Comparison of ENCODE assay signal across 1 cellular context in the genomic region with DNA sequence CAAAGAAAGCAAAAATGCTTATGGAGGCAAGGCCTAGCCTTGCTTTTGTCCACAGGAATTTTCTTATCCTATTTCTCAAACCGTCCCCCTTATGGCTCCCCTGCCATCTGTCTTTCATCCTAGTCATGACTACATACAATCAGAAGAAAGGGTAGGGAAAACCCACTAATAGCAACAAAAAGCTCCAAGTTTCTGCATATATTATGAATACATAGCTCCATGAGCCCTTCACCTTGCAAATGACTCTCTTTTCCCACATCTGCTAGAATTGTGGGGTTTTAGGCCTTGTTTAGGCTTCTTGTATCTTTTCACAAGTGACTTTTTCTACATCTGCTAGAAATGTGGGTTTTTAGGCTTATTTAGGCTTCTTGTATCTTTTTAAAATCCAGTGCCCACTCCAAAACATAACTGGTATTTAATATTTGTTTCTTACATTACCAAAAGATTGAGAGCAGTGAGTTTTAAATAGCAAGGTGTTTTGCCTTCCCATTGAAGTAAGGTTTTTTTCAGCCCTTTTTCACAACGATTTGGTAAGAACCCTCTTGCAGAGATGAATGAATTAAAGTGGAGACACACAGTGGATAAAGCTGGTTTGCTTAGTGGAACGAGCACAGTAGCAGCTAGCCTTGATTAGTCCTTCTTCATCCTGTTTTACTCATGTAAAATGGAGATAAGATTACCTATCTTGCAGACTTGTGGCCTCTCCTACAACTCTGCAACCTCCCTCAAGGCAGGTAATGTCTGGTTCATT.
TF ChIP-seq lines count a peak whose summit lies in the region.

No MANE protein-coding gene starts in this region.

TF ChIP-seq in endothelial cell of umbilical vein, 7 proteins besides CTCF, POLR2A, EP300 and RAD21:
- TF ChIP-seq FOS (IDR thresholded peaks at IDR 0.05; ENCODE audit: borderline replicate concordance, insufficient read depth, low read length) = no peak
- TF ChIP-seq POLR2AphosphoS5 (IDR thresholded peaks at IDR 0.05; ENCODE audit: insufficient read depth, low read depth, low read length) = peak; percentile 59
- TF ChIP-seq MYC (IDR thresholded peaks at IDR 0.05; ENCODE audit: low read depth, low read length) = no peak
- no peak for TF ChIP-seq GATA2 (IDR thresholded peaks at IDR 0.05; ENCODE audit: insufficient read depth, insufficient read length, low read depth, low read length)
- no peak for TF ChIP-seq JUN (IDR thresholded peaks at IDR 0.05; ENCODE audit: borderline replicate concordance, insufficient read depth, insufficient read length, low read depth)
